Comparison of ENCODE assay signal across 9 cellular contexts in genomic region chr16:25258856-25259179, GRCh38. TPM values are rescaled to one million over a fixed set of nuclear protein-coding genes. Genes with fewer than 3 reads are reported as not detected.
DNase-seq lines count a peak whose midpoint lies in the region; TF ChIP-seq lines count a peak whose summit lies in the region.
"Had no signal": no experiment of that assay in that cellular context is flagged by ENCODE, and none has a peak within 500 bp of the region (broad histone marks: within the 10 kb centered on the region; RNA-seq: fewer than 3 reads in every experiment).

No MANE protein-coding gene starts in this region.

- no peaks in the 10 kb centered on the region for H3K9me3 ChIP-seq in DOHH2 (ENCODE audit: control insufficient read depth, insufficient read depth, low read length)
- no peaks in the 10 kb centered on the region for H3K9me3 ChIP-seq in SK-N-MC (ENCODE audit: low read depth, low read length)
- no peaks in the 10 kb centered on the region for H3K9me3 ChIP-seq in endodermal cell (ENCODE audit: control insufficient read depth, low read length)
- no peaks in the 10 kb centered on the region for H3K9me3 ChIP-seq in parathyroid adenoma (ENCODE audit: control insufficient read depth, low read length)

- peak overlapping the region; percentile 99 for H2AFZ ChIP-seq in parathyroid adenoma

- no peaks in the 10 kb centered on the region for H3K27me3 ChIP-seq in DOHH2 (ENCODE audit: control insufficient read depth, low read length)
- H3K27me3 ChIP-seq in endodermal cell (ENCODE audit: control insufficient read depth, insufficient read depth, low read length, poor library complexity, severe bottlenecking): no peaks in the 10 kb centered on the region
- no peaks in the 10 kb centered on the region for H3K27me3 ChIP-seq in parathyroid adenoma (ENCODE audit: control insufficient read depth, insufficient read depth, low read length)

- H3K27me3 Mint-ChIP-seq in endodermal cell (ENCODE audit: insufficient read depth): no peaks in the 10 kb centered on the region

- peak overlapping the region; percentile 94 for H3K4me3 Mint-ChIP-seq in endodermal cell

- WGBS in endodermal cell (ENCODE audit: insufficient coverage in 1 of 2, insufficient read length in 1 of 2), 2 experiments: 7 to 10% methylated on average over 2 to 4 of the region's 4 CpGs

- no peaks in the 10 kb centered on the region for H3K9me2 ChIP-seq in DOHH2 (replicated peaks; ENCODE audit: control insufficient read depth, low read length)

- peaks cover 6% of the 10 kb centered on the region; the same call in 1 of the 2 replicates for H4K20me1 ChIP-seq in DOHH2 (ENCODE audit: control insufficient read depth, insufficient read depth, low read depth, low read length)

- H3K27ac ChIP-seq in DOHH2 (ENCODE audit: low read depth, low read length) (peak overlapping the region; percentile 83), SK-N-MC (peak overlapping the region; percentile 95), endodermal cell (ENCODE audit: low read depth, low read length) (no peak overlapping the region), parathyroid adenoma (no peak overlapping the region)

- H3K4me1 ChIP-seq in DOHH2 (ENCODE audit: control insufficient read depth, low read length): peaks cover 35% of the 10 kb centered on the region
- peaks cover 6% of the 10 kb centered on the region for H3K4me1 ChIP-seq in endodermal cell (ENCODE audit: control insufficient read depth, insufficient read depth, low read length)
- H3K4me1 ChIP-seq in parathyroid adenoma: peaks cover 18% of the 10 kb centered on the region

- H3K4me1 Mint-ChIP-seq in endodermal cell: peaks cover 41% of the 10 kb centered on the region

- H3K9ac ChIP-seq in SK-N-MC (ENCODE audit: insufficient read length) (peak overlapping the region; percentile 98), endodermal cell (ENCODE audit: extremely low read depth, low read length, poor library complexity, severe bottlenecking) (peak overlapping the region; percentile 71), parathyroid adenoma (no peak overlapping the region)

- no peaks in the 10 kb centered on the region for H3K9me3 Mint-ChIP-seq in endodermal cell

- peak overlapping the region; percentile 99 for H3K27ac Mint-ChIP-seq in endodermal cell

- in situ Hi-C loops in ACHN (cut with HindIII; ENCODE audit: low pct_ligation_motif_present, low pct_unique_long_range_greater_than_20kb, low sequenced_read_pairs): no loop called here

- peaks cover 54% of the 10 kb centered on the region for H3K36me3 Mint-ChIP-seq in endodermal cell (ENCODE audit: low read depth)

- H3K4me3 ChIP-seq in DOHH2 (ENCODE audit: low read length) (peak overlapping the region; percentile 89), SK-N-MC (peak overlapping the region; percentile 92), endodermal cell (ENCODE audit: low read length) (peak overlapping the region; percentile 99), parathyroid adenoma (ENCODE audit: low read depth, low read length) (peak overlapping the region; percentile 91)

- peaks cover 72% of the 10 kb centered on the region for H3K79me2 ChIP-seq in DOHH2 (ENCODE audit: control insufficient read depth, low read length)
- peaks cover 2% of the 10 kb centered on the region for H3K79me2 ChIP-seq in parathyroid adenoma

- H3K4me2 ChIP-seq in DOHH2 (ENCODE audit: low read length) (peak overlapping the region; percentile 77), parathyroid adenoma (ENCODE audit: low read length) (peak overlapping the region; percentile 98)

- H3F3A ChIP-seq in DOHH2 (ENCODE audit: control insufficient read depth, insufficient read depth): no peaks in the 10 kb centered on the region

- H3K36me3 ChIP-seq in DOHH2 (ENCODE audit: control insufficient read depth, low read length) (peaks cover 54% of the 10 kb centered on the region), SK-N-MC (ENCODE audit: insufficient read depth, low read length) (peaks cover 14% of the 10 kb centered on the region), endodermal cell (ENCODE audit: control insufficient read depth, insufficient read depth, low read length) (peaks cover 58% of the 10 kb centered on the region), parathyroid adenoma (ENCODE audit: control insufficient read depth, insufficient read depth, low read length) (no peaks in the 10 kb centered on the region)

- TF ChIP-seq CTCF in DOHH2 (IDR thresholded peaks at IDR 0.05; ENCODE audit: low read depth, low read length, poor library complexity, severe bottlenecking) (no peak), endodermal cell (conservative IDR thresholded peaks at IDR 0.05) (no peak), parathyroid adenoma (IDR thresholded peaks at IDR 0.05) (no peak)

- DNase-seq in SK-N-MC (ENCODE audit: low read depth, low spot score) (no peak), endodermal cell (peak; percentile 73), T-helper 9 cell (no peak), GOT3 (lab: John Stamatoyannopoulos, UW) (no peak), ACHN (no peak), anterior cingulate cortex (lab: John Stamatoyannopoulos, UW) (no peak)

RNA-seq across cellular contexts. Expression of gene ZKSCAN2, which starts 1.2 kb away (rescaled TPM):
- 10 to 100 TPM; 19.2 to 19.6 TPM for total RNA-seq in endodermal cell
- 12.0 TPM for polyA plus RNA-seq in endodermal cell (2013, experiment 1 of 2)
- polyA plus RNA-seq in endodermal cell (2013, experiment 2 of 2): 11.8 TPM

RNA-seq across cellular contexts. Expression of gene AQP8, which starts 42.1 kb away (rescaled TPM):
- under 1 TPM in 1 of 2 donors, not detected in 1; 0.27 TPM for total RNA-seq in endodermal cell
- not detected for polyA plus RNA-seq in endodermal cell (2013, experiment 1 of 2)
- not detected for polyA plus RNA-seq in endodermal cell (2013, experiment 2 of 2)
- total RNA-seq: activated CD8-positive, alpha-beta memory T cell treated with anti-CD3 and anti-CD28 coated beads for 36 hours had no signal

Comparison
In these comparisons a context has a peak if more than half of its experiments do, and no peak if none do; other contexts are left out.
1. H3K27ac ChIP-seq: peak in DOHH2 (single experiment) and SK-N-MC (single experiment); none in endodermal cell (single experiment) and parathyroid adenoma (single experiment).
2. Peak in every context shown above with its lines, with median percentiles within 50 percentile points of each other: H3K4me3 ChIP-seq.